In genomic region chr7:151917791-151918311, GRCh38 we compare ENCODE assay signal across 22 cellular contexts. TPM values are rescaled to one million over a fixed set of nuclear protein-coding genes. Genes with fewer than 3 reads are reported as not detected.
A peak's percentile ranks its signal among the peaks of the same experiment; 100 is the strongest.
DNase-seq lines count a peak whose midpoint lies in the region; ATAC-seq and TF ChIP-seq lines count a peak whose summit lies in the region.
"Had no signal": no experiment of that assay in that cellular context is flagged by ENCODE, and none has a peak within 500 bp of the region (broad histone marks: within the 10 kb centered on the region; RNA-seq: fewer than 3 reads in every experiment).

No MANE protein-coding gene starts in this region.

- no peak for TF ChIP-seq CTCF in lower lobe of right lung (IDR thresholded peaks at IDR 0.05)
- no peak for TF ChIP-seq CTCF in dorsolateral prefrontal cortex (IDR thresholded peaks at IDR 0.05 in 54 of 56, conservative IDR thresholded peaks at IDR 0.05 in 2 of 56; ENCODE audit: low read depth in 1 of 56, partially characterized antibody in 56 of 56)

- DNase-seq in Right ventricle myocardium inferior (ENCODE audit: missing footprints): no peak
- no peak for DNase-seq in cardiac septum (ENCODE audit: low spot score)
- no peak for DNase-seq in lower lobe of right lung
- DNase-seq in anterior cingulate cortex (lab: John Stamatoyannopoulos, UW): no peak
- DNase-seq in dorsolateral prefrontal cortex: no peak
- DNase-seq: activated CD4-positive, alpha-beta T cell treated with anti-CD3 and anti-CD28 coated beads for 36 hours; activated naive CD8-positive, alpha-beta T cell treated with anti-CD3 and anti-CD28 coated beads for 36 hours; activated T-cell treated with anti-CD3 and anti-CD28 coated beads, Interleukin-2, amount 50 U/mL, for 1 hour; effector memory CD8-positive, alpha-beta T cell; EL; foreskin keratinocyte; GOT3; mesenchymal stem cell; NCI-H2081; NCI-H774 had no signal

- intact Hi-C loops in Right ventricle myocardium inferior (cut with DNase I): no loop called here
- intact Hi-C loops in cardiac septum (cut with DNase I): no loop called here
- intact Hi-C loops in lower lobe of right lung (cut with DNase I): no loop called here
- intact Hi-C loops in dorsolateral prefrontal cortex (cut with DNase I): no loop called here

- ATAC-seq in Right ventricle myocardium inferior (peak; percentile 47), esophagus mucosa (peak; percentile 82), lower lobe of right lung (peak; percentile 65 to 79), HG03378 (IDR thresholded peaks at IDR 0.05; ENCODE audit: unreplicated experiment) (no peak), GM18858 (IDR thresholded peaks at IDR 0.05; ENCODE audit: unreplicated experiment) (no peak)
- ATAC-seq: activated CD4-positive, alpha-beta T cell treated with anti-CD3 and anti-CD28 coated beads for 36 hours; effector memory CD8-positive, alpha-beta T cell; foreskin keratinocyte had no signal

- no peaks in the 10 kb centered on the region for H3K9me3 ChIP-seq in lower lobe of right lung

- H3K27me3 ChIP-seq in lower lobe of right lung (ENCODE audit: low read depth) (no peaks in the 10 kb centered on the region), dorsolateral prefrontal cortex (no peaks in the 10 kb centered on the region)
- H3K27me3 ChIP-seq: tibial nerve had no signal

- H3K4me3 ChIP-seq in lower lobe of right lung: no peak overlapping the region
- no peak overlapping the region for H3K4me3 ChIP-seq in dorsolateral prefrontal cortex
- H3K4me3 ChIP-seq: tibial nerve had no signal

- H3K27ac ChIP-seq in lower lobe of right lung (peak overlapping the region; percentile 20), dorsolateral prefrontal cortex (no peak overlapping the region)
- H3K27ac ChIP-seq: foreskin keratinocyte had no signal

- H3K36me3 ChIP-seq in lower lobe of right lung: no peaks in the 10 kb centered on the region
- H3K36me3 ChIP-seq: tibial nerve had no signal

- H3K4me1 ChIP-seq in lower lobe of right lung: peaks cover 17% of the 10 kb centered on the region
- H3K4me1 ChIP-seq: foreskin keratinocyte had no signal

RNA-seq across cellular contexts. Expression of gene GALNTL5, which starts 38.4 kb away (rescaled TPM):
- total RNA-seq in Right ventricle myocardium inferior: not detected
- total RNA-seq in cardiac septum: not detected
- not detected for total RNA-seq in esophagus mucosa
- not detected for total RNA-seq in lower lobe of right lung
- total RNA-seq in dorsolateral prefrontal cortex: 10 to 100 TPM in 1 of 120 experiments, 1 to 10 TPM in 118, under 1 TPM in 1; 0.91 to 11.2 (median 4.1) TPM
- total RNA-seq: activated CD4-positive, alpha-beta T cell treated with anti-CD3 and anti-CD28 coated beads for 36 hours; activated naive CD8-positive, alpha-beta T cell treated with anti-CD3 and anti-CD28 coated beads for 36 hours; bronchial epithelial cell; foreskin keratinocyte; LHCN-M2; T-helper 2 cell treated with Interferon-gamma antibody and Interleukin-4, amounts not matched to agents 100 ng/mL and 5 ng/mL, for 36 hours; tibial nerve had no signal

RNA-seq across cellular contexts. Expression of gene PRKAG2, which starts 40.9 kb away (rescaled TPM):
- total RNA-seq in Right ventricle myocardium inferior: 122 TPM
- total RNA-seq in cardiac septum: 106 TPM
- total RNA-seq in esophagus mucosa: 9.5 TPM
- total RNA-seq in lower lobe of right lung: 35.4 TPM
- 100 to 1,000 TPM in 3 of 120 experiments, 10 to 100 TPM in 117; 39.2 to 105 (median 77.5) TPM for total RNA-seq in dorsolateral prefrontal cortex

Comparison
In these comparisons a context has a peak if more than half of its experiments do, and no peak if none do; other contexts are left out.
1. ATAC-seq: peak in Right ventricle myocardium inferior (single experiment), esophagus mucosa (single experiment) and lower lobe of right lung (2 of 2); none in HG03378 (single experiment) and GM18858 (single experiment).